Comparison of ENCODE assay signal across 13 cellular contexts in genomic region chr12:57152408-57153038, GRCh38. TPM values are rescaled to one million over a fixed set of nuclear protein-coding genes. Genes with fewer than 3 reads are reported as not detected.
DNase-seq lines count a peak whose midpoint lies in the region; ATAC-seq and TF ChIP-seq lines count a peak whose summit lies in the region.
"Had no signal": no experiment of that assay in that cellular context is flagged by ENCODE, and none has a peak within 500 bp of the region (broad histone marks: within the 10 kb centered on the region; RNA-seq: fewer than 3 reads in every experiment).

No MANE protein-coding gene starts in this region.

- intact Hi-C loops in ascending aorta (cut with DNase I) (loop anchor here (1.0 to 2.0 kb wide), 2 partner anchors 24 to 25 kb away; no protein-coding TSS in a partner anchor), sigmoid colon (cut with DNase I) (no loop called here)

- peak overlapping the region in 9 of 11 experiments; percentile 34 to 91 (median 82); a peak in 18 of 22 replicates for H3K27ac ChIP-seq in BLaER1 treated with 17β-estradiol and CSF1 and Interleukin-3, amounts not matched to agents 10 nM and 100 nM
- H3K27ac ChIP-seq in ascending aorta: peak overlapping the region; percentile 89 to 98
- H3K27ac ChIP-seq in gastroesophageal sphincter: peak overlapping the region; percentile 35 to 89 (median 82)
- peak overlapping the region; percentile 79 to 85 (median 84) for H3K27ac ChIP-seq in sigmoid colon
- H3K27ac ChIP-seq: SJSA1 had no signal

- H3K9ac ChIP-seq in BLaER1 treated with 17β-estradiol and CSF1 and Interleukin-3, amounts not matched to agents 10 nM and 100 nM: peak overlapping the region in 5 of 11 experiments; percentile 32 to 61 (median 45); a peak in 9 of 22 replicates

- 37 to 38% methylated on average over 5 of the region's 7 CpGs for WGBS in gastroesophageal sphincter (ENCODE audit: low coverage in 1 of 2), 2 donors
- WGBS in sigmoid colon, 2 donors: 78 to 84% methylated on average over 7 of the region's 7 CpGs

- peaks cover 42 to 100% (median 100%) of the 10 kb centered on the region in 10 experiments for H3K4me1 ChIP-seq in BLaER1 treated with 17β-estradiol and CSF1 and Interleukin-3, amounts not matched to agents 10 nM and 100 nM
- H3K4me1 ChIP-seq in ascending aorta (peaks cover 56 to 63% of the 10 kb centered on the region in 2 donors), gastroesophageal sphincter (peaks cover 0 to 79% (median 51%) of the 10 kb centered on the region in 3 donors), sigmoid colon (peaks cover 0 to 68% (median 63%) of the 10 kb centered on the region in 4 donors)

- no peaks in the 10 kb centered on the region for H3K27me3 ChIP-seq in BLaER1 treated with 17β-estradiol and CSF1 and Interleukin-3, amounts not matched to agents 10 nM and 100 nM
- H3K27me3 ChIP-seq in ascending aorta: no peaks in the 10 kb centered on the region
- H3K27me3 ChIP-seq in gastroesophageal sphincter: no peaks in the 10 kb centered on the region
- H3K27me3 ChIP-seq in sigmoid colon: no peaks in the 10 kb centered on the region
- H3K27me3 ChIP-seq: SJSA1 had no signal

- H3K36me3 ChIP-seq in BLaER1 treated with 17β-estradiol and CSF1 and Interleukin-3, amounts not matched to agents 10 nM and 100 nM: peaks cover 0 to 96% (median 9%) of the 10 kb centered on the region in 11 experiments; a peak in 13 of 22 replicates
- H3K36me3 ChIP-seq in ascending aorta: peaks cover 38 to 42% of the 10 kb centered on the region in 2 donors
- H3K36me3 ChIP-seq in gastroesophageal sphincter: peaks cover 0 to 47% of the 10 kb centered on the region in 2 donors
- H3K36me3 ChIP-seq in sigmoid colon: peaks cover 27 to 40% (median 31%) of the 10 kb centered on the region in 4 donors

- no peaks in the 10 kb centered on the region for H3K9me3 ChIP-seq in BLaER1 treated with 17β-estradiol and CSF1 and Interleukin-3, amounts not matched to agents 10 nM and 100 nM (replicated peaks in 1 of 11)
- H3K9me3 ChIP-seq in ascending aorta: no peaks in the 10 kb centered on the region
- no peaks in the 10 kb centered on the region for H3K9me3 ChIP-seq in gastroesophageal sphincter
- no peaks in the 10 kb centered on the region for H3K9me3 ChIP-seq in sigmoid colon
- H3K9me3 ChIP-seq: Caco-2, SJSA1 had no signal

- DNase-seq in ascending aorta (ENCODE audit: low spot score in 2 of 2) (peak; percentile 52 to 83), sigmoid colon (peak; percentile 89), cortex of kidney (lab: John Stamatoyannopoulos, UW) (no peak)
- no peak for DNase-seq in activated CD4-positive, alpha-beta T cell treated with anti-CD3 and anti-CD28 coated beads, Interleukin-2, amount 50 U/mL, for 1 hour
- DNase-seq: Caco-2 had no signal

- TF ChIP-seq POLR2A in gastroesophageal sphincter (IDR thresholded peaks at IDR 0.05) (no peak), sigmoid colon (IDR thresholded peaks at IDR 0.05) (no peak)

- peak overlapping the region in 2 of 10 experiments; percentile 3 to 6; a peak in 2 of 20 replicates for H3K4me3 ChIP-seq in BLaER1 treated with 17β-estradiol and CSF1 and Interleukin-3, amounts not matched to agents 10 nM and 100 nM
- H3K4me3 ChIP-seq in ascending aorta: peak overlapping the region in 1 of 2 donors; percentile 29
- H3K4me3 ChIP-seq in gastroesophageal sphincter: no peak overlapping the region
- no peak overlapping the region for H3K4me3 ChIP-seq in sigmoid colon
- H3K4me3 ChIP-seq: SJSA1 had no signal

- TF ChIP-seq EP300 in gastroesophageal sphincter (IDR thresholded peaks at IDR 0.05): no peak
- no peak for TF ChIP-seq EP300 in sigmoid colon (IDR thresholded peaks at IDR 0.05)

- peak overlapping the region in 8 of 11 experiments; percentile 12 to 98 (median 96); a peak in 15 of 22 replicates for H3K4me2 ChIP-seq in BLaER1 treated with 17β-estradiol and CSF1 and Interleukin-3, amounts not matched to agents 10 nM and 100 nM

- peak; percentile 10 for ATAC-seq in gastroesophageal sphincter
- ATAC-seq in GM21723 (IDR thresholded peaks at IDR 0.05; ENCODE audit: unreplicated experiment): no peak
- no peak for ATAC-seq in GM21529 (IDR thresholded peaks at IDR 0.05; ENCODE audit: unreplicated experiment)

- H4K20me1 ChIP-seq in BLaER1 treated with 17β-estradiol and CSF1 and Interleukin-3, amounts not matched to agents 10 nM and 100 nM: peaks cover 0 to 2% (median 0%) of the 10 kb centered on the region in 11 experiments; a peak in 1 of 22 replicates

- no peak for TF ChIP-seq CTCF in ascending aorta (IDR thresholded peaks at IDR 0.05)
- no peak for TF ChIP-seq CTCF in gastroesophageal sphincter (IDR thresholded peaks at IDR 0.05)
- no peak for TF ChIP-seq CTCF in sigmoid colon (IDR thresholded peaks at IDR 0.05)

RNA-seq across cellular contexts. Expression of gene LRP1-AS, which starts 5.1 kb away (rescaled TPM):
- total RNA-seq in ascending aorta (not detected), gastroesophageal sphincter (not detected), sigmoid colon (not detected)
- polyA plus RNA-seq in sigmoid colon: not detected
- total RNA-seq: activated CD8-positive, alpha-beta memory T cell treated with anti-CD3 and anti-CD28 coated beads for 36 hours; Caco-2; H4; renal cortical epithelial cell; SJSA1 had no signal

RNA-seq across cellular contexts. Expression of gene LRP1, which starts 24.2 kb away (rescaled TPM):
- 708 TPM for total RNA-seq in ascending aorta
- 100 to 1,000 TPM; 185 to 292 (median 216) TPM for total RNA-seq in gastroesophageal sphincter
- total RNA-seq in sigmoid colon: 100 to 1,000 TPM; 147 to 262 (median 204) TPM
- polyA plus RNA-seq in sigmoid colon: 10 to 100 TPM; 11.4 to 57.9 (median 14.1) TPM

RNA-seq across cellular contexts. Expression of gene STAT6, which starts 41.4 kb away (rescaled TPM):
- total RNA-seq in ascending aorta: 188 TPM
- 100 to 1,000 TPM in 3 of 4 donors, 10 to 100 TPM in 1; 92.5 to 166 (median 156) TPM for total RNA-seq in gastroesophageal sphincter
- 100 to 1,000 TPM; 105 to 163 (median 113) TPM for total RNA-seq in sigmoid colon
- polyA plus RNA-seq in sigmoid colon: 100 to 1,000 TPM in 2 of 3 donors, 10 to 100 TPM in 1; 66.1 to 210 (median 123) TPM

Comparison
In these comparisons a context has a peak if more than half of its experiments do, and no peak if none do; other contexts are left out.
1. DNase-seq: peak in ascending aorta (2 of 2) and sigmoid colon (single experiment); none in activated CD4-positive, alpha-beta T cell treated with anti-CD3 and anti-CD28 coated beads, Interleukin-2, amount 50 U/mL, for 1 hour (single experiment) and cortex of kidney (single experiment).
2. Peak in every context shown above with its lines, with median percentiles within 50 percentile points of each other: H3K27ac ChIP-seq.